ENCODE assay signal across 8 cellular contexts in the genomic region with DNA sequence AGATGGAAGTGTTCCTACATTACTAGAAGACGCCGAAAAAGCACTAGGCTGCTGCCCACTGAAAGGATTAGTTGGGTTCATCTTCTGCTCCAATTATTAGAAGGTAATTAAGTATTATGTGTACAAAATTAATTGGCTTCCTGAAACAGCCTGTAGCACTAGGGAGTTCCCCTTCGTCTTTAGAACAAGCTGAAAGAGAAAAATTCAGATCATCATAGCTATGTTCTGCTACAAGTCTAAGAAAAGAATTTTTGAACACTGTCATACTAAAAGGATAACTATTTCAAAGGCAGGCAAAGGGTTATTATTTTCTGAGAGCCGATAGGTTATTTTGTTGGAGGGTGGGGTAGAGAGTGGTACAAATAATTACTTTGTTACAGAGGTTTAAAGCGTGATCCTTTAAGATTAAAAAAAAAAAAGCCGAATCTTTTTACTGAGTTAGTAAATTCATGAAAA. TPM values are rescaled to one million over a fixed set of nuclear protein-coding genes. Genes with fewer than 3 reads are reported as not detected.
A peak's percentile ranks its signal among the peaks of the same experiment; 100 is the strongest.
DNase-seq lines count a peak whose midpoint lies in the region; ATAC-seq and TF ChIP-seq lines count a peak whose summit lies in the region.

A gene (minus strand): TSS at position 406 of the 456 bp plus-strand sequence. CDS start 325 bp downstream, at position 81.

- in situ Hi-C loops in brain microvascular endothelial cell (cut with HindIII; ENCODE audit: low pct_ligation_motif_present, low sequenced_read_pairs): no loop called here

- H3K9me3 Mint-ChIP-seq in activated CD4-positive, alpha-beta T cell treated with anti-CD3 and anti-CD28 coated beads, Interleukin-2, amount 10 ng/mL, durations not matched to agents 24 days and 14 days: no peaks in the 10 kb centered on the region

- H3K27ac Mint-ChIP-seq in activated CD4-positive, alpha-beta T cell treated with anti-CD3 and anti-CD28 coated beads, Interleukin-2, amount 10 ng/mL, durations not matched to agents 24 days and 14 days: peak within 1 kb of the TSS; percentile 98

- H3K27me3 Mint-ChIP-seq in activated CD4-positive, alpha-beta T cell treated with anti-CD3 and anti-CD28 coated beads, Interleukin-2, amount 10 ng/mL, durations not matched to agents 24 days and 14 days: no peaks in the 10 kb centered on the region

- H3K27ac ChIP-seq in brain microvascular endothelial cell: peak within 1 kb of the TSS; percentile 90
- peak within 1 kb of the TSS; percentile 96 for H3K27ac ChIP-seq in left lung
- H3K27ac ChIP-seq in temporal lobe (ENCODE audit: low read depth, low read length): peak within 1 kb of the TSS; percentile 85

- H3K4me3 ChIP-seq in brain microvascular endothelial cell (ENCODE audit: low read depth, low read length): peak within 1 kb of the TSS; percentile 64
- H3K4me3 ChIP-seq in left lung: peak within 1 kb of the TSS; percentile 75 to 84

- ATAC-seq in left lung (no peak), GM21786 (IDR thresholded peaks at IDR 0.05; ENCODE audit: unreplicated experiment) (no peak), HG02588 (IDR thresholded peaks at IDR 0.05; ENCODE audit: unreplicated experiment) (no peak)

- H3K27me3 ChIP-seq in brain microvascular endothelial cell (replicated peaks): no peaks in the 10 kb centered on the region
- no peaks in the 10 kb centered on the region for H3K27me3 ChIP-seq in left lung

- DNase-seq in activated CD4-positive, alpha-beta T cell treated with anti-CD3 and anti-CD28 coated beads, Interleukin-2, amount 10 ng/mL, durations not matched to agents 24 days and 14 days: no peak
- no peak for DNase-seq in activated CD4-positive, alpha-beta T cell treated with anti-CD3 and anti-CD28 coated beads, Interleukin-2, amount 50 U/mL, for 48 hours
- DNase-seq in brain microvascular endothelial cell: no peak
- no peak for DNase-seq in left lung
- DNase-seq in stimulated activated naive CD4-positive, alpha-beta T cell (lab: John Stamatoyannopoulos, UW): no peak

- intact Hi-C loops in activated CD4-positive, alpha-beta T cell treated with anti-CD3 and anti-CD28 coated beads, Interleukin-2, amount 10 ng/mL, durations not matched to agents 24 days and 14 days (cut with micrococcal nuclease): loop anchor here (1.0 kb wide), 1 partner anchor 141 kb away; no protein-coding TSS in a partner anchor
- intact Hi-C loops in left lung (cut with DNase I): no loop called here

- peaks cover 50% of the 10 kb centered on the region for H3K36me3 Mint-ChIP-seq in activated CD4-positive, alpha-beta T cell treated with anti-CD3 and anti-CD28 coated beads, Interleukin-2, amount 10 ng/mL, durations not matched to agents 24 days and 14 days (ENCODE audit: low read depth)

- peaks cover 36 to 70% of the 10 kb centered on the region in 2 donors for H3K4me1 ChIP-seq in left lung

- H3K4me3 Mint-ChIP-seq in activated CD4-positive, alpha-beta T cell treated with anti-CD3 and anti-CD28 coated beads, Interleukin-2, amount 10 ng/mL, durations not matched to agents 24 days and 14 days: peak within 1 kb of the TSS; percentile 92

- TF ChIP-seq CTCF in brain microvascular endothelial cell (IDR thresholded peaks at IDR 0.05; ENCODE audit: low read depth, low read length, missing control alignments) (no peak), left lung (IDR thresholded peaks at IDR 0.05) (no peak)

- H3K36me3 ChIP-seq in brain microvascular endothelial cell (replicated peaks): peaks cover 20% of the 10 kb centered on the region
- H3K36me3 ChIP-seq in left lung: peaks cover 0 to 45% of the 10 kb centered on the region in 2 donors

- peaks cover 43% of the 10 kb centered on the region for H3K4me1 Mint-ChIP-seq in activated CD4-positive, alpha-beta T cell treated with anti-CD3 and anti-CD28 coated beads, Interleukin-2, amount 10 ng/mL, durations not matched to agents 24 days and 14 days

- H3K9me3 ChIP-seq in left lung: no peaks in the 10 kb centered on the region

RNA-seq across cellular contexts. Expression of the gene that starts here (rescaled TPM):
- 129 and 138 TPM in 2 replicates for total RNA-seq in activated CD4-positive, alpha-beta T cell treated with anti-CD3 and anti-CD28 coated beads, Interleukin-2, amount 10 ng/mL, durations not matched to agents 24 days and 14 days
- total RNA-seq in left lung: 10 to 100 TPM; 77.4 to 91.5 TPM
- total RNA-seq in temporal lobe: 61.0 TPM
